In the genomic region with DNA sequence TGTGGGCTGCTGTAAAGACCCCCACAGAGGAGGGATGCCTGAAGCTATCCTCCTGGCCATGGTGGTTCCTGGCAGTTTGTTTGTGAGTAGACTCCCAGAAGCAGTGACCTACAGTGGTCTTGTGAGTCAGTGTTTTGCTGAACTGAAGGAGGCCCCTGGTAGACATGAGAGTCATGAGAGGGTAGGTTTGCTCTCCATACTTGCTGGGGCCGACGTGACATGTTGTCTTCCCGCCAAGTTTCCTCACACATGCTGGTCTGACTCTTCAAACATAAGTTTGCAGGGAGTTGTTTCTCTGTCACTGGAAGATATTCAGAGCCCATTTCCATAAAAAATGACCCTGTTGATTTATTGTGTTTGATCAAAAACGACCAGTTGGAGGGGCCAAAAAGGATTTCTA, we compare ENCODE assay signal across 24 cellular contexts.
"Had no signal": no experiment of that assay in that cellular context is flagged by ENCODE, and none has a peak within 500 bp of the region (broad histone marks: within the 10 kb centered on the region; RNA-seq: fewer than 3 reads in every experiment).

No MANE protein-coding gene starts in this region.

- H3K4me1 Mint-ChIP-seq: activated CD4-positive, alpha-beta T cell treated with anti-CD3 and anti-CD28 coated beads, Interleukin-2, amount 10 ng/mL, durations not matched to agents 24 days and 14 days had no signal

- H3K27me3 ChIP-seq: Peyer's patch, SJCRH30 had no signal

- H3K9me3 Mint-ChIP-seq: activated CD4-positive, alpha-beta T cell treated with anti-CD3 and anti-CD28 coated beads, Interleukin-2, amount 10 ng/mL, durations not matched to agents 24 days and 14 days; activated naive CD4-positive, alpha-beta T cell treated with anti-CD3 and anti-CD28 coated beads for 36 hours; activated T-cell treated with anti-CD3 and anti-CD28 coated beads, Interleukin-2, amount 50 U/mL, for 4 hours; WTC11 had no signal

- H3K27ac ChIP-seq: KMS-11, Peyer's patch, RWPE1, SJCRH30 had no signal

- H3K4me3 ChIP-seq: Peyer's patch, SJCRH30 had no signal

- H3K9ac ChIP-seq: KMS-11, SK-N-SH had no signal

- H3K4me2 ChIP-seq: KMS-11, SK-N-SH had no signal

- H3K36me3 Mint-ChIP-seq: WTC11 had no signal

- H3K27ac Mint-ChIP-seq: activated CD4-positive, alpha-beta T cell treated with anti-CD3 and anti-CD28 coated beads, Interleukin-2, amount 10 ng/mL, durations not matched to agents 24 days and 14 days; activated naive CD4-positive, alpha-beta T cell treated with anti-CD3 and anti-CD28 coated beads for 36 hours; activated naive CD8-positive, alpha-beta T cell; WTC11 had no signal

- DNase-seq: activated CD4-positive, alpha-beta T cell treated with anti-CD3 and anti-CD28 coated beads, Interleukin-2, amount 10 ng/mL, durations not matched to agents 24 days and 14 days; activated CD4-positive, alpha-beta T cell treated with anti-CD3 and anti-CD28 coated beads, Interleukin-2, amount 50 U/mL, for 48 hours; activated CD4-positive, CD25-positive, alpha-beta regulatory T cell treated with anti-CD3 and anti-CD28 coated beads, Interleukin-2, amount 50 U/mL, for 72 hours; activated CD8-positive, alpha-beta memory T cell treated with anti-CD3 and anti-CD28 coated beads for 24 hours; activated effector memory CD4-positive, alpha-beta T cell treated with anti-CD3 and anti-CD28 coated beads, Interleukin-2, amount 50 U/mL, for 16 hours; activated naive CD4-positive, alpha-beta T cell treated with anti-CD3 and anti-CD28 coated beads for 36 hours; activated T-cell treated with anti-CD3 and anti-CD28 coated beads, Interleukin-2, amount 50 U/mL, for 4 hours; amygdala; NCI-H1417 treated with DMSO at 0.1 percent for 48 hours; NCI-H1694; NCI-H2107; NCI-H2171 treated with DMSO at 0.1 percent for 48 hours; NCI-H226; NCI-H526; NCI-H774; Peyer's patch; Right ventricle myocardium superior; SJCRH30; SK-N-SH; SW 1271 had no signal

- H3K9me3 ChIP-seq: Peyer's patch, SJCRH30, SK-N-SH had no signal

- H3K4me1 ChIP-seq: Peyer's patch had no signal

- ATAC-seq: activated T-cell treated with anti-CD3 and anti-CD28 coated beads, Interleukin-2, amount 50 U/mL, for 4 hours; WTC11 had no signal

- H3K27me3 Mint-ChIP-seq: activated CD4-positive, alpha-beta T cell treated with anti-CD3 and anti-CD28 coated beads, Interleukin-2, amount 10 ng/mL, durations not matched to agents 24 days and 14 days; activated naive CD8-positive, alpha-beta T cell had no signal

- H3K36me3 ChIP-seq: Peyer's patch, SJCRH30 had no signal

- H3K4me3 Mint-ChIP-seq: activated CD4-positive, alpha-beta T cell treated with anti-CD3 and anti-CD28 coated beads, Interleukin-2, amount 10 ng/mL, durations not matched to agents 24 days and 14 days; activated naive CD4-positive, alpha-beta T cell treated with anti-CD3 and anti-CD28 coated beads for 36 hours; activated naive CD8-positive, alpha-beta T cell; activated T-cell treated with anti-CD3 and anti-CD28 coated beads, Interleukin-2, amount 50 U/mL, for 4 hours; WTC11 had no signal
